In genomic region chr17:33288954-33289353, GRCh38 we compare ENCODE assay signal across 17 cellular contexts. TPM values are rescaled to one million over a fixed set of nuclear protein-coding genes. Genes with fewer than 3 reads are reported as not detected.
A peak's percentile ranks its signal among the peaks of the same experiment; 100 is the strongest.
DNase-seq lines count a peak whose midpoint lies in the region; TF ChIP-seq lines count a peak whose summit lies in the region.
"Had no signal": no experiment of that assay in that cellular context is flagged by ENCODE, and none has a peak within 500 bp of the region (broad histone marks: within the 10 kb centered on the region; RNA-seq: fewer than 3 reads in every experiment).

No MANE protein-coding gene starts in this region.

- H2AFZ ChIP-seq in osteoblast (ENCODE audit: low read length) = no peak overlapping the region
- H2AFZ ChIP-seq: PC-9 had no signal

- peaks cover 62% of the 10 kb centered on the region for H3K27me3 Mint-ChIP-seq in endodermal cell (ENCODE audit: insufficient read depth)

- H3K27ac Mint-ChIP-seq in endodermal cell = no peak overlapping the region
- H3K27ac Mint-ChIP-seq: CD4-positive, alpha-beta T cell had no signal

- no peak overlapping the region for H3K4me3 Mint-ChIP-seq in endodermal cell
- H3K4me3 Mint-ChIP-seq: CD4-positive, alpha-beta T cell had no signal

- H3K36me3 ChIP-seq in endodermal cell (ENCODE audit: control insufficient read depth, insufficient read depth, low read length) (no peaks in the 10 kb centered on the region), osteoblast (ENCODE audit: insufficient read depth, low read length) (no peaks in the 10 kb centered on the region)
- H3K36me3 ChIP-seq: SJSA1 had no signal

- H3K4me1 ChIP-seq in endodermal cell (ENCODE audit: control insufficient read depth, insufficient read depth, low read length) (no peaks in the 10 kb centered on the region), osteoblast (ENCODE audit: insufficient read depth, low read length) (no peaks in the 10 kb centered on the region)

- H3K79me2 ChIP-seq in osteoblast (ENCODE audit: insufficient read depth, low read length) = no peaks in the 10 kb centered on the region

- H3K27ac ChIP-seq in endodermal cell (ENCODE audit: low read depth, low read length) (no peak overlapping the region), osteoblast (ENCODE audit: low read depth, low read length) (no peak overlapping the region)
- H3K27ac ChIP-seq: PC-9, SJSA1 had no signal

- H3K4me3 ChIP-seq in LNCaP clone FGC (ENCODE audit: low read depth, low read length) (no peak overlapping the region), endodermal cell (ENCODE audit: low read length) (no peak overlapping the region), osteoblast (ENCODE audit: insufficient read depth, low read length) (no peak overlapping the region)
- H3K4me3 ChIP-seq: PC-9, SJSA1 had no signal

- no peaks in the 10 kb centered on the region for H4K20me1 ChIP-seq in osteoblast (ENCODE audit: insufficient read depth, low read length)

- H3K36me3 Mint-ChIP-seq in endodermal cell (ENCODE audit: low read depth) = no peaks in the 10 kb centered on the region

- H3K9me3 Mint-ChIP-seq in endodermal cell = no peaks in the 10 kb centered on the region
- H3K9me3 Mint-ChIP-seq: CD4-positive, alpha-beta T cell had no signal

- TF ChIP-seq CTCF in GM12872 (IDR thresholded peaks at IDR 0.05; ENCODE audit: insufficient read depth, low read depth, low read length) = 0 out of 3 replicates have a peak, but pooled peaks have one; percentile 8
- TF ChIP-seq CTCF in LNCaP clone FGC (IDR thresholded peaks at IDR 0.05; ENCODE audit: control insufficient read depth, extremely low read depth, insufficient read depth) = peak; percentile 28; the same call in 1 of the 2 replicates
- peak; percentile 72 for TF ChIP-seq CTCF in endodermal cell (conservative IDR thresholded peaks at IDR 0.05)
- TF ChIP-seq CTCF in osteoblast (IDR thresholded peaks at IDR 0.05; ENCODE audit: extremely low read depth, low read depth, low read length) = no peak

- H3K4me2 ChIP-seq in osteoblast (ENCODE audit: insufficient read depth, low read length) = no peak overlapping the region
- H3K4me2 ChIP-seq: PC-9 had no signal

- 50% methylated on average over 1 of the region's 1 CpG; no CpG with 5 or more reads in 1 of the 2 experiments for WGBS in endodermal cell (ENCODE audit: insufficient coverage in 1 of 2, insufficient read length in 1 of 2), 2 experiments

- no peak overlapping the region for H3K9ac ChIP-seq in endodermal cell (ENCODE audit: extremely low read depth, low read length, poor library complexity, severe bottlenecking)

- no peak for DNase-seq in LNCaP clone FGC (ENCODE audit: low read depth)
- DNase-seq in endodermal cell = peak; percentile 83
- peak; percentile 24 for DNase-seq in mesenteric fat pad (ENCODE audit: low spot score)
- no peak for DNase-seq in osteoblast (ENCODE audit: insufficient read length, low spot score, missing footprints)
- DNase-seq in stimulated activated CD4-positive, alpha-beta T cell treated with anti-CD3 and anti-CD28 coated beads, Interleukin-2, amount 100 ng/mL, for 24 hours = no peak
- DNase-seq in AG08396 (ENCODE audit: low spot score) = no peak
- DNase-seq: ACHN; Calu3; CD4-positive, alpha-beta T cell; MV-4-11; NCI-H2029; NCI-H2171 treated with DMSO at 0.1 percent for 48 hours; NCI-H510A; NCI-H774; PC-9 had no signal

- H3K4me1 Mint-ChIP-seq in endodermal cell = peaks cover 8% of the 10 kb centered on the region

- no peaks in the 10 kb centered on the region for H3K9me3 ChIP-seq in endodermal cell (ENCODE audit: control insufficient read depth, low read length)
- H3K9me3 ChIP-seq in osteoblast (ENCODE audit: low read depth, low read length) = no peaks in the 10 kb centered on the region

- H3K27me3 ChIP-seq in endodermal cell (ENCODE audit: control insufficient read depth, insufficient read depth, low read length, poor library complexity, severe bottlenecking) (peaks cover 64% of the 10 kb centered on the region), osteoblast (ENCODE audit: insufficient read depth, low read length) (peaks cover 7% of the 10 kb centered on the region)

RNA-seq across cellular contexts. Expression of gene ASIC2, which starts 4.1 kb away (rescaled TPM):
- total RNA-seq in endodermal cell (1 to 10 TPM; 3.0 to 3.3 TPM), mesenteric fat pad (not detected), osteoblast (not detected in 2 replicates)
- polyA plus RNA-seq in endodermal cell (2013, experiment 1 of 2) = 0.89 TPM
- polyA plus RNA-seq in endodermal cell (2013, experiment 2 of 2) = 1.3 TPM
- total RNA-seq: Calu3; CD4-positive, alpha-beta T cell; SJSA1 had no signal

Comparison
In these comparisons a context has a peak if more than half of its experiments do, and no peak if none do; other contexts are left out.
1. DNase-seq: peak in endodermal cell (single experiment) and mesenteric fat pad (single experiment); none in LNCaP clone FGC (single experiment), osteoblast (single experiment), stimulated activated CD4-positive, alpha-beta T cell treated with anti-CD3 and anti-CD28 coated beads, Interleukin-2, amount 100 ng/mL, for 24 hours (0 of 2) and AG08396 (single experiment).